ENCODE assay signal across 20 cellular contexts in genomic region chr3:190902292-190902691, GRCh38. TPM values are rescaled to one million over a fixed set of nuclear protein-coding genes. Genes with fewer than 3 reads are reported as not detected.
"Had no signal": no experiment of that assay in that cellular context is flagged by ENCODE, and none has a peak within 500 bp of the region (broad histone marks: within the 10 kb centered on the region; RNA-seq: fewer than 3 reads in every experiment).

No MANE protein-coding gene starts in this region.

- H3K9me3 ChIP-seq: ascending aorta, gastrocnemius medialis, right lobe of liver had no signal

- H3K4me3 ChIP-seq: ascending aorta, cardiac muscle cell, gastrocnemius medialis, heart right ventricle, left ventricle myocardium inferior, psoas muscle, right lobe of liver, spleen had no signal

- H3K36me3 ChIP-seq: ascending aorta, cardiac muscle cell, gastrocnemius medialis, heart right ventricle, left ventricle myocardium inferior, right lobe of liver, spleen had no signal

- H3K4me1 ChIP-seq: ascending aorta, gastrocnemius medialis, heart right ventricle, left ventricle myocardium inferior, psoas muscle, right lobe of liver, spleen had no signal

- DNase-seq: activated CD4-positive, alpha-beta T cell treated with anti-CD3 and anti-CD28 coated beads for 48 hours; activated CD8-positive, alpha-beta T cell treated with anti-CD3 and anti-CD28 coated beads, Interleukin-2, amount 10 ng/mL, durations not matched to agents 7 days and 5 days; activated naive CD4-positive, alpha-beta T cell treated with Interleukin-2 at 50 U/mL for 16 hours; activated naive CD8-positive, alpha-beta T cell treated with anti-CD3 and anti-CD28 coated beads, Interleukin-2, amount 50 U/mL, for 24 hours; gastrocnemius medialis; heart right ventricle; left ventricle myocardium inferior; mesendoderm; psoas muscle; right lobe of liver; spleen; stimulated activated CD4-positive, alpha-beta T cell treated with anti-CD3 and anti-CD28 coated beads, Interleukin-1b, Interleukin-23, amount 100 ng/mL, for 48 hours; stimulated activated naive CD4-positive, alpha-beta T cell; substantia nigra; trophoblast cell had no signal

- ATAC-seq: activated CD8-positive, alpha-beta T cell treated with anti-CD3 and anti-CD28 coated beads, Interleukin-2, amount 10 ng/mL, durations not matched to agents 7 days and 5 days; activated naive CD8-positive, alpha-beta T cell treated with anti-CD3 and anti-CD28 coated beads, Interleukin-2, amount 50 U/mL, for 24 hours; gastrocnemius medialis; heart right ventricle; psoas muscle; right lobe of liver; WTC11 had no signal

- H3K27ac ChIP-seq: ascending aorta, cardiac muscle cell, gastrocnemius medialis, heart right ventricle, left ventricle myocardium inferior, psoas muscle, right lobe of liver, spleen had no signal

- H3K27me3 ChIP-seq: ascending aorta, cardiac muscle cell, gastrocnemius medialis, heart right ventricle, right lobe of liver, spleen had no signal

RNA-seq across cellular contexts. Expression of gene GMNC, which starts 39.8 kb away (rescaled TPM):
- total RNA-seq: activated CD8-positive, alpha-beta T cell treated with anti-CD3 and anti-CD28 coated beads, Interleukin-2, amount 10 ng/mL, durations not matched to agents 7 days and 5 days; ascending aorta; cardiac muscle cell; endothelial cell of umbilical vein; gastrocnemius medialis had no signal
- polyA plus RNA-seq: cardiac muscle cell, endothelial cell of umbilical vein, keratinocyte had no signal
